Comparison of ENCODE assay signal across 17 cellular contexts in genomic region chr20:37341632-37342031, GRCh38.
"Had no signal": no experiment of that assay in that cellular context is flagged by ENCODE, and none has a peak within 500 bp of the region (broad histone marks: within the 10 kb centered on the region; RNA-seq: fewer than 3 reads in every experiment).

No MANE protein-coding gene starts in this region.

- H3K36me3 ChIP-seq: ascending aorta, breast epithelium, ovary, thyroid gland, uterus had no signal

- H3K4me1 ChIP-seq: uterus had no signal

- H3K27me3 ChIP-seq: ascending aorta, breast epithelium, ovary, thyroid gland, uterus had no signal

- H3K4me3 ChIP-seq: ascending aorta, breast epithelium, ovary, thyroid gland, uterus had no signal

- H3K27me3 Mint-ChIP-seq: activated naive CD8-positive, alpha-beta T cell treated with anti-CD3 and anti-CD28 coated beads for 36 hours; natural killer cell treated with Interleukin-12 subunit alpha and Interleukin-12 subunit beta and Interleukin-15 and Interleukin-18, amount 100 ng/mL, for 72 hours; stimulated activated naive B cell treated with anti-CD40 and anti-IgM and Interleukin-4, amounts not matched to agents 10 μg/mL and 1 μg/mL and 100 μg/mL, for 72 hours had no signal

- H3K9me3 ChIP-seq: ascending aorta, breast epithelium, ovary, thyroid gland, uterus had no signal

- H3K27ac Mint-ChIP-seq: activated CD4-positive, alpha-beta T cell treated with anti-CD3 and anti-CD28 coated beads, Interleukin-2, amount 10 ng/mL, durations not matched to agents 7 days and 5 days; activated naive CD8-positive, alpha-beta T cell treated with anti-CD3 and anti-CD28 coated beads for 36 hours; activated T-cell treated with anti-CD3 and anti-CD28 coated beads, Interleukin-2, amount 50 U/mL, for 72 hours; stimulated activated naive B cell treated with anti-CD40 and anti-IgM and Interleukin-4, amounts not matched to agents 10 μg/mL and 1 μg/mL and 100 μg/mL, for 72 hours had no signal

- H3K27ac ChIP-seq: ascending aorta, breast epithelium, ovary, thyroid gland, uterus had no signal

- H3K9me3 Mint-ChIP-seq: activated CD4-positive, alpha-beta T cell treated with anti-CD3 and anti-CD28 coated beads, Interleukin-2, amount 10 ng/mL, durations not matched to agents 7 days and 5 days; activated naive CD8-positive, alpha-beta T cell treated with anti-CD3 and anti-CD28 coated beads for 36 hours; activated T-cell treated with anti-CD3 and anti-CD28 coated beads, Interleukin-2, amount 50 U/mL, for 72 hours; natural killer cell treated with Interleukin-12 subunit alpha and Interleukin-12 subunit beta and Interleukin-15 and Interleukin-18, amount 100 ng/mL, for 72 hours; stimulated activated naive B cell treated with anti-CD40 and anti-IgM and Interleukin-4, amounts not matched to agents 10 μg/mL and 1 μg/mL and 100 μg/mL, for 72 hours had no signal

- H3K4me3 Mint-ChIP-seq: activated CD4-positive, alpha-beta T cell treated with anti-CD3 and anti-CD28 coated beads, Interleukin-2, amount 10 ng/mL, durations not matched to agents 7 days and 5 days; activated naive CD8-positive, alpha-beta T cell treated with anti-CD3 and anti-CD28 coated beads for 36 hours; activated T-cell treated with anti-CD3 and anti-CD28 coated beads, Interleukin-2, amount 50 U/mL, for 72 hours; natural killer cell treated with Interleukin-12 subunit alpha and Interleukin-12 subunit beta and Interleukin-15 and Interleukin-18, amount 100 ng/mL, for 72 hours; stimulated activated naive B cell treated with anti-CD40 and anti-IgM and Interleukin-4, amounts not matched to agents 10 μg/mL and 1 μg/mL and 100 μg/mL, for 72 hours had no signal

- H3K36me3 Mint-ChIP-seq: activated naive CD8-positive, alpha-beta T cell treated with anti-CD3 and anti-CD28 coated beads for 36 hours; natural killer cell treated with Interleukin-12 subunit alpha and Interleukin-12 subunit beta and Interleukin-15 and Interleukin-18, amount 100 ng/mL, for 72 hours; stimulated activated naive B cell treated with anti-CD40 and anti-IgM and Interleukin-4, amounts not matched to agents 10 μg/mL and 1 μg/mL and 100 μg/mL, for 72 hours had no signal

- ATAC-seq: activated T-cell treated with anti-CD3 and anti-CD28 coated beads, Interleukin-2, amount 50 U/mL, for 72 hours; stimulated activated naive B cell treated with anti-CD40 and anti-IgM and Interleukin-4, amounts not matched to agents 10 μg/mL and 1 μg/mL and 100 μg/mL, for 72 hours had no signal

- DNase-seq: activated CD4-positive, alpha-beta T cell treated with anti-CD3 and anti-CD28 coated beads, Interleukin-2, amount 10 ng/mL, durations not matched to agents 7 days and 5 days; activated CD8-positive, alpha-beta memory T cell treated with anti-CD3 and anti-CD28 coated beads, Interleukin-2, amount 50 U/mL, for 48 hours; activated gamma-delta T cell; activated naive CD8-positive, alpha-beta T cell treated with anti-CD3 and anti-CD28 coated beads for 36 hours; activated T-cell treated with anti-CD3 and anti-CD28 coated beads, Interleukin-2, amount 50 U/mL, for 72 hours; cerebellar nuclear complex; effector memory CD4-positive, alpha-beta T cell; foreskin melanocyte; kidney glomerular epithelial cell; stimulated activated CD4-positive, alpha-beta T cell treated with anti-CD3 and anti-CD28 coated beads, Interleukin-12 subunit alpha, Interleukin-12 subunit beta, amount 100 ng/mL, for 4 hours; stimulated activated naive B cell treated with anti-CD40 and anti-IgM and Interleukin-4, amounts not matched to agents 10 μg/mL and 1 μg/mL and 100 μg/mL, for 72 hours; thyroid gland; uterus had no signal
